8 cellular contexts compared by ENCODE assay signal in the genomic region with DNA sequence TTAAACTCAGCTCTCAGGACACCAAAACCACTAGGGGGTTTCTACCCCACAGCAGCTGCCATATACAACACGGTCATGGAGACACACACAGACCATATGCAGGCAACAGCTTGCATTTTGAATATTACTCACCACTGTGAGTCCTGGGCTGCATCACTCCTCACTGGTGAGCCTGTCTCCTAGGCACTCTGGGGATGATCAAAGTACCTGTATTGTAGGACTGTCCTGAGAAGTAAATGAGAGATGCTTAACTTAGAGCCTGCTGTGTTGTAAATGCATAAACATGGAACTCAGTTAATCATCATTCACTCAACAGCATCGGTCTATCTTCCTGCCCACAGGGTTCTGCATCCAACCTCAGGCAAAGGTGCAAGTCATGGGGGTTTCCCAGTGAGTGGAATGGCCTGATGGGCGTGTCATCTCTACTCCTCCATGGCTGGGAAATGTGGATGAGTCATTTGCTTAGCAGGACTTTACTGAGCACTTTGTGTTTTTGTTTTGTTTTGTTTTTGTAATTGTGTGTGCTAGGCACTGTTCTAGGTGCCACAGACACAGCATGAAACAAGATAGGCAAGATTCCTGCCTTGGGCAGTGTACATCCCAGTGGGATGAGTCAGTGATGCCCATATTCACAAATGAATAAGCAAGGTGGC.
DNase-seq lines count a peak whose midpoint lies in the region; ATAC-seq and TF ChIP-seq lines count a peak whose summit lies in the region.

No MANE protein-coding gene starts in this region.

- 58 to 64% methylated on average over 3 of the region's 3 CpGs for WGBS in body of pancreas, 2 donors

- no peak for TF ChIP-seq CTCF in body of pancreas (IDR thresholded peaks at IDR 0.05)

- H3K27me3 ChIP-seq in body of pancreas: no peaks in the 10 kb centered on the region

- ATAC-seq in HG02938 (IDR thresholded peaks at IDR 0.05; ENCODE audit: unreplicated experiment) (peak; percentile 79), left colon (peak; percentile 87), Right ventricle myocardium inferior (no peak), body of pancreas (no peak)

- no peaks in the 10 kb centered on the region for H3K9me3 ChIP-seq in body of pancreas

- H3K36me3 ChIP-seq in body of pancreas (replicated peaks in 1 of 2; ENCODE audit: insufficient read depth in 1 of 2, low read depth in 2 of 2): no peaks in the 10 kb centered on the region

- no peak overlapping the region for H3K4me3 ChIP-seq in body of pancreas

- no peak for TF ChIP-seq POLR2A in body of pancreas (IDR thresholded peaks at IDR 0.05)

- H3K4me1 ChIP-seq in body of pancreas: no peaks in the 10 kb centered on the region

- intact Hi-C loops in left colon (cut with DNase I, micrococcal nuclease): no loop called here
- intact Hi-C loops in Right ventricle myocardium inferior (cut with DNase I): no loop called here
- intact Hi-C loops in body of pancreas (cut with DNase I): no loop called here

- H3K27ac ChIP-seq in body of pancreas: no peak overlapping the region

- peak; percentile 20 for DNase-seq in activated T-cell treated with anti-CD3 and anti-CD28 coated beads for 24 hours (ENCODE audit: low read depth)
- DNase-seq in activated T-cell treated with anti-CD3 and anti-CD28 coated beads for 4 hours: no peak
- peak; percentile 86 for DNase-seq in T1000 (lab: John Stamatoyannopoulos, UW)
- DNase-seq in left colon: no peak
- DNase-seq in Right ventricle myocardium inferior (ENCODE audit: missing footprints): no peak
- DNase-seq in body of pancreas: no peak
- DNase-seq in NCI-H446 (lab: John Stamatoyannopoulos, UW): no peak

Comparison
In these comparisons a context has a peak if more than half of its experiments do, and no peak if none do; other contexts are left out.
1. DNase-seq: peak in activated T-cell treated with anti-CD3 and anti-CD28 coated beads for 24 hours (single experiment) and T1000 (single experiment); none in activated T-cell treated with anti-CD3 and anti-CD28 coated beads for 4 hours (single experiment), left colon (0 of 2), Right ventricle myocardium inferior (single experiment), body of pancreas (0 of 4) and NCI-H446 (0 of 2).
2. ATAC-seq: peak in HG02938 (single experiment) and left colon (single experiment); none in Right ventricle myocardium inferior (single experiment) and body of pancreas (single experiment).